23 cellular contexts compared by ENCODE assay signal in genomic region chr22:22694106-22694505, GRCh38. TPM values are rescaled to one million over a fixed set of nuclear protein-coding genes. Genes with fewer than 3 reads are reported as not detected.
"Had no signal": no experiment of that assay in that cellular context is flagged by ENCODE, and none has a peak within 500 bp of the region (broad histone marks: within the 10 kb centered on the region; RNA-seq: fewer than 3 reads in every experiment).

No MANE protein-coding gene starts in this region.

- H3K27ac ChIP-seq: prostate gland, thyroid gland had no signal

- ATAC-seq: natural killer cell; stimulated activated naive CD8-positive, alpha-beta T cell treated with anti-CD3 and anti-CD28 coated beads, Interleukin-15, Interleukin-2, amounts not matched to agents 100 U/mL and 50 U/mL, for 24 hours had no signal

- H3K9me3 ChIP-seq: prostate gland, thyroid gland had no signal

- H3K4me1 ChIP-seq: prostate gland had no signal

- H3K36me3 ChIP-seq: prostate gland, thyroid gland had no signal

- H3K4me3 ChIP-seq: prostate gland, thyroid gland had no signal

- DNase-seq: activated CD4-positive, alpha-beta T cell treated with anti-CD3 and anti-CD28 coated beads for 1 hour; activated naive CD4-positive, alpha-beta T cell; activated naive CD8-positive, alpha-beta T cell treated with anti-CD3 and anti-CD28 coated beads, Interleukin-2, amount 10 ng/mL, durations not matched to agents 7 days and 5 days; activated T-cell treated with anti-CD3 and anti-CD28 coated beads, Interleukin-2, amount 50 U/mL, for 1 hour; amniotic stem cell; foreskin fibroblast; immature natural killer cell; mammary epithelial cell; midbrain; natural killer cell; stimulated activated CD4-positive, alpha-beta T cell treated with anti-CD3 and anti-CD28 coated beads, Interleukin-4, amount 100 ng/mL, for 4 hours; stimulated activated naive CD8-positive, alpha-beta T cell treated with anti-CD3 and anti-CD28 coated beads, Interleukin-15, Interleukin-2, amounts not matched to agents 100 U/mL and 50 U/mL, for 24 hours; substantia nigra; T-helper 1 cell; thyroid gland had no signal

- FAIRE-seq: endometrium had no signal

- H3K27me3 ChIP-seq: thyroid gland had no signal

RNA-seq across cellular contexts. Expression of gene GGTLC2, which starts 49.7 kb away (rescaled TPM):
- total RNA-seq: activated naive CD8-positive, alpha-beta T cell treated with anti-CD3 and anti-CD28 coated beads, Interleukin-2, amount 10 ng/mL, durations not matched to agents 7 days and 5 days; epithelial cell of proximal tubule; glomerular endothelial cell; kidney epithelial cell; left lobe of liver; mammary epithelial cell; natural killer cell; osteoblast; ureter had no signal
- polyA plus RNA-seq: immature natural killer cell, mammary epithelial cell had no signal
